In the genomic region with DNA sequence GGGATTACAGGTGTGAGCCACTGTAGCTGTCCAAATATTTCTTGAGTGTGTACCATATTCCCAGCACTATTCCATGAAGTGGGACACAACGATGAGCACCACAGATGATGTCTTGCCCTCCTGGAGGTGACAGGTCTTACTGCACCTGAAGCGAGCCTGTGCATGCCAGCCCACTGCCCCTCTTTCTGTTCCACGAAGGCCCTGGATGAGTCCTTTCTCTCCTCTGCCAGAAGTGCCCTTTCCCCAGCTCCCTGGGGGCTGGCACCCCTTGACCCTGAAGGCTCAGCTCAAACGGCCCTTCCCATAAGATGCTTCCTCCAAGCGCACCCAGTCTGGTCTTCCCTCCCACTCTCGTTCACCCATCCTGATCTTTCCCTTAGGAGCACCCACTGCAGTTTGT, we compare ENCODE assay signal across 24 cellular contexts. TPM values are rescaled to one million over a fixed set of nuclear protein-coding genes. Genes with fewer than 3 reads are reported as not detected.
DNase-seq lines count a peak whose midpoint lies in the region; TF ChIP-seq lines count a peak whose summit lies in the region.
"Had no signal": no experiment of that assay in that cellular context is flagged by ENCODE, and none has a peak within 500 bp of the region (broad histone marks: within the 10 kb centered on the region; RNA-seq: fewer than 3 reads in every experiment).

No MANE protein-coding gene starts in this region.

- no peaks in the 10 kb centered on the region for H3K79me1 ChIP-seq in H9 (ENCODE audit: insufficient read depth, low read depth, low read length, poor library complexity, severe bottlenecking)

- H3K4me2 ChIP-seq in H9 (ENCODE audit: insufficient read depth, insufficient read length, low read length) = no peak overlapping the region
- no peak overlapping the region for H3K4me2 ChIP-seq in osteoblast (ENCODE audit: insufficient read depth, low read length)
- H3K4me2 ChIP-seq: A549, GM23338, SK-N-SH had no signal

- H4K5ac ChIP-seq in H9 (ENCODE audit: insufficient read length, low read depth, low read length) = no peak overlapping the region

- H3K23me2 ChIP-seq in H9 (ENCODE audit: insufficient read length, low read depth, low read length, poor library complexity, severe bottlenecking) = peaks cover 4% of the 10 kb centered on the region

- H2AK5ac ChIP-seq in H9 (ENCODE audit: insufficient read length, low read length) = no peak overlapping the region

- H3K79me2 ChIP-seq in H9 (ENCODE audit: insufficient read depth, low read length) = no peaks in the 10 kb centered on the region
- H3K79me2 ChIP-seq in osteoblast (ENCODE audit: insufficient read depth, low read length) = no peaks in the 10 kb centered on the region

- no peak for DNase-seq in AG04450 (ENCODE audit: low read depth, low spot score)
- DNase-seq in H9 = peak; percentile 28
- DNase-seq in ecto neural progenitor cell (ENCODE audit: low spot score) = peak; percentile 39
- peak; percentile 19 for DNase-seq in osteoblast (ENCODE audit: insufficient read length, low spot score, missing footprints)
- DNase-seq in DMS153 (lab: John Stamatoyannopoulos, UW) = no peak
- DNase-seq in NCI-H2196 treated with DMSO at 0.1 percent for 48 hours (lab: John Stamatoyannopoulos, UW; ENCODE audit: unreplicated experiment) = no peak
- DNase-seq in activated T-cell treated with anti-CD3 and anti-CD28 coated beads, Interleukin-2, amount 50 U/mL, for 24 hours = no peak
- DNase-seq: C1 segment of cervical spinal cord; CD4-positive, alpha-beta memory T cell; COR-L47; Karpas-422; NCI-H1092; NCI-H1417 treated with DMSO at 0.1 percent for 48 hours; NCI-H1694 treated with DMSO at 0.1 percent for 48 hours; NCI-H2081; NCI-H226; NCI-H510A; NCI-H69; OCI-M1; SK-N-SH had no signal

- no peak overlapping the region for H2BK12ac ChIP-seq in H9 (ENCODE audit: insufficient read length, low read depth, low read length)

- no peak overlapping the region for H4K8ac ChIP-seq in H9 (replicated peaks; ENCODE audit: insufficient read length, low read depth, low read length)

- no peak overlapping the region for H3K9ac ChIP-seq in H9 (ENCODE audit: extremely low read depth, insufficient read length, low read length)
- H3K9ac ChIP-seq: SK-N-SH had no signal

- H3K4me3 Mint-ChIP-seq in H9 = no peak overlapping the region
- no peak overlapping the region for H3K4me3 Mint-ChIP-seq in activated T-cell treated with anti-CD3 and anti-CD28 coated beads, Interleukin-2, amount 50 U/mL, for 24 hours
- H3K4me3 Mint-ChIP-seq: CD4-positive, alpha-beta memory T cell; GM23338 had no signal

- no peak overlapping the region for H3K14ac ChIP-seq in H9 (ENCODE audit: insufficient read depth, low read length)

- no peak overlapping the region for H4K91ac ChIP-seq in H9 (ENCODE audit: insufficient read length, low read depth, low read length)

- no peak overlapping the region for H3K4ac ChIP-seq in H9 (ENCODE audit: low read depth, low read length)

- no peak overlapping the region for H3K23ac ChIP-seq in H9 (ENCODE audit: insufficient read length, low read depth, low read length)

- no CpG with 5 or more reads among the region's 6 CpGs for WGBS in H9 (ENCODE audit: extremely low coverage, insufficient read length, low lambda C conversion rate)

- H2BK15ac ChIP-seq in H9 (ENCODE audit: low read depth, low read length) = no peak overlapping the region

- no peaks in the 10 kb centered on the region for H3K36me3 ChIP-seq in osteoblast (ENCODE audit: insufficient read depth, low read length)

- H2AFZ ChIP-seq in H9 (ENCODE audit: low read length) (no peak overlapping the region), osteoblast (ENCODE audit: low read length) (no peak overlapping the region)
- H2AFZ ChIP-seq: GM23338 had no signal

- no peak overlapping the region for H3T11ph ChIP-seq in H9 (ENCODE audit: low read length)

- H2BK120ac ChIP-seq in H9 (ENCODE audit: low read depth, low read length, poor library complexity, severe bottlenecking) = no peak overlapping the region

- no peaks in the 10 kb centered on the region for H3K27me3 ChIP-seq in AG04450 (ENCODE audit: control insufficient read depth, insufficient read depth, low read length)
- H3K27me3 ChIP-seq in H9 (ENCODE audit: insufficient read depth, low read length) = peaks cover 9% of the 10 kb centered on the region; the same call in 1 of the 2 replicates
- no peaks in the 10 kb centered on the region for H3K27me3 ChIP-seq in osteoblast (ENCODE audit: insufficient read depth, low read length)

- no peak overlapping the region for H2BK20ac ChIP-seq in H9 (ENCODE audit: low read depth, low read length, poor library complexity, severe bottlenecking)

- H3K56ac ChIP-seq in H9 (ENCODE audit: insufficient read length, low read depth, low read length) = no peak overlapping the region

- H3K9me3 Mint-ChIP-seq in H9 = no peaks in the 10 kb centered on the region; a peak in 2 of 5 replicates
- H3K9me3 Mint-ChIP-seq in activated T-cell treated with anti-CD3 and anti-CD28 coated beads, Interleukin-2, amount 50 U/mL, for 24 hours = no peaks in the 10 kb centered on the region
- H3K9me3 Mint-ChIP-seq: CD4-positive, alpha-beta memory T cell; GM23338 had no signal

- CTCF ChIA-PET in AG04450 (lab: Charles Lee) = interaction anchor here (0.6 to 2.9 kb wide), 4 partner anchors 20 to 130 kb away, joined by 3 to 10 read pairs (median 4); no protein-coding TSS in a partner anchor

- H3K9me3 ChIP-seq in AG04450 (ENCODE audit: control insufficient read depth, insufficient read depth, low read length) (no peaks in the 10 kb centered on the region; the same call in 1 of the 2 replicates), H9 (ENCODE audit: control insufficient read depth, low read depth, low read length) (no peaks in the 10 kb centered on the region), osteoblast (ENCODE audit: low read depth, low read length) (no peaks in the 10 kb centered on the region)
- H3K9me3 ChIP-seq: A549, SK-N-SH had no signal

- H3K4me3 ChIP-seq in AG04450 (ENCODE audit: low read depth, low read length) (no peak overlapping the region), osteoblast (ENCODE audit: insufficient read depth, low read length) (no peak overlapping the region)
- H3K4me3 ChIP-seq: A549, GM12878, GM23338 had no signal

- H2BK5ac ChIP-seq in H9 (ENCODE audit: insufficient read length, low read length) = no peak overlapping the region

- H3K27ac ChIP-seq in AG04450 (ENCODE audit: low read depth, low read length) = peak overlapping the region; percentile 11
- H3K27ac ChIP-seq in H9 (ENCODE audit: insufficient read length, low read depth, low read length) = no peak overlapping the region
- H3K27ac ChIP-seq in osteoblast (ENCODE audit: low read depth, low read length) = no peak overlapping the region
- H3K27ac ChIP-seq: A549 had no signal

- no peaks in the 10 kb centered on the region; a peak in 2 of 7 replicates for H3K36me3 Mint-ChIP-seq in H9 (ENCODE audit: insufficient read depth in 1 of 3, low read depth in 3 of 3)
- H3K36me3 Mint-ChIP-seq in activated T-cell treated with anti-CD3 and anti-CD28 coated beads, Interleukin-2, amount 50 U/mL, for 24 hours (ENCODE audit: low read depth) = no peaks in the 10 kb centered on the region
- H3K36me3 Mint-ChIP-seq: CD4-positive, alpha-beta memory T cell had no signal

- H3K27me3 Mint-ChIP-seq in H9 (ENCODE audit: low read depth) = peaks cover 85% of the 10 kb centered on the region
- H3K27me3 Mint-ChIP-seq in activated T-cell treated with anti-CD3 and anti-CD28 coated beads, Interleukin-2, amount 50 U/mL, for 24 hours = peaks cover 15% of the 10 kb centered on the region

- H4K20me1 ChIP-seq in H9 (ENCODE audit: control insufficient read depth, insufficient read depth, insufficient read length) = no peaks in the 10 kb centered on the region
- peaks cover 10% of the 10 kb centered on the region for H4K20me1 ChIP-seq in osteoblast (ENCODE audit: insufficient read depth, low read length)

- POLR2A ChIA-PET in AG04450 (lab: Yijun Ruan, JAX) = no interaction called here

- H3K18ac ChIP-seq in H9 (ENCODE audit: insufficient read length, low read depth, low read length) = no peak overlapping the region

- H3K27ac Mint-ChIP-seq in H9 = no peak overlapping the region; a peak in 1 of 7 replicates
- H3K27ac Mint-ChIP-seq in activated T-cell treated with anti-CD3 and anti-CD28 coated beads, Interleukin-2, amount 50 U/mL, for 24 hours = no peak overlapping the region
- H3K27ac Mint-ChIP-seq: CD4-positive, alpha-beta memory T cell; GM23338 had no signal

- H3K4me1 ChIP-seq in H9 (ENCODE audit: insufficient read depth, low read length) (peaks cover 7% of the 10 kb centered on the region; the same call in 1 of the 2 replicates), osteoblast (ENCODE audit: insufficient read depth, low read length) (no peaks in the 10 kb centered on the region)

- peaks cover 38 to 58% of the 10 kb centered on the region in 2 experiments for H3K4me1 Mint-ChIP-seq in H9
- no peaks in the 10 kb centered on the region for H3K4me1 Mint-ChIP-seq in activated T-cell treated with anti-CD3 and anti-CD28 coated beads, Interleukin-2, amount 50 U/mL, for 24 hours (ENCODE audit: low read depth)
- H3K4me1 Mint-ChIP-seq: CD4-positive, alpha-beta memory T cell had no signal

- TF ChIP-seq CTCF in AG04450 (IDR thresholded peaks at IDR 0.05; ENCODE audit: low read depth, low read length) = no peak
- peak; percentile 28; the same call in 1 of the 3 replicates for TF ChIP-seq CTCF in H9 (conservative IDR thresholded peaks at IDR 0.05)
- TF ChIP-seq CTCF in osteoblast (IDR thresholded peaks at IDR 0.05; ENCODE audit: extremely low read depth, low read depth, low read length) = no peak

RNA-seq across cellular contexts. Expression of a gene that starts 5.5 kb away (rescaled TPM):
- 0.57 and 0.82 TPM in 2 replicates for polyA plus RNA-seq in AG04450 (2011; rRNA removed)
- 1.0 and 1.7 TPM in 2 replicates for polyA minus RNA-seq in AG04450 (2011; rRNA and poly(A)+ RNA removed)
- not detected in 2 replicates for total RNA-seq in H9 (2021)
- 0.88 and 2.5 TPM in 2 replicates for total RNA-seq in osteoblast
- total RNA-seq: CD4-positive, alpha-beta memory T cell; GM12878; GM23338 had no signal
- polyA plus RNA-seq: CD4-positive, alpha-beta memory T cell; GM12878; GM23338 had no signal

RNA-seq across cellular contexts. Expression of a gene that starts 37.2 kb away (rescaled TPM):
- polyA plus RNA-seq in AG04450 (2011; rRNA removed) = 0.72 and 1.1 TPM in 2 replicates
- 2.1 and 3.6 TPM in 2 replicates for polyA minus RNA-seq in AG04450 (2011; rRNA and poly(A)+ RNA removed)
- total RNA-seq in H9 (2021) = 0.28 and 0.88 TPM in 2 replicates
- 0.88 and 1.1 TPM in 2 replicates for total RNA-seq in osteoblast
- total RNA-seq: GM12878, HepG2 had no signal
- polyA plus RNA-seq: A549; CD4-positive, alpha-beta memory T cell had no signal

RNA-seq across cellular contexts. Expression of a gene that starts 40.8 kb away (rescaled TPM):
- polyA plus RNA-seq in AG04450 (2011; rRNA removed) = 0.83 and 1.3 TPM in 2 replicates
- polyA minus RNA-seq in AG04450 (2011; rRNA and poly(A)+ RNA removed) = 0.56 and 0.64 TPM in 2 replicates
- not detected in 2 replicates for total RNA-seq in H9 (2021)
- 4.1 and 4.3 TPM in 2 replicates for total RNA-seq in osteoblast
- total RNA-seq: CD4-positive, alpha-beta memory T cell; GM12878; GM23338 had no signal
- polyA plus RNA-seq: CD4-positive, alpha-beta memory T cell; GM12878; GM23338 had no signal

RNA-seq across cellular contexts. Expression of a gene that starts 53.5 kb away (rescaled TPM):
- polyA plus RNA-seq in AG04450 (2011; rRNA removed) = 106 and 119 TPM in 2 replicates
- 94.7 and 123 TPM in 2 replicates for polyA minus RNA-seq in AG04450 (2011; rRNA and poly(A)+ RNA removed)
- total RNA-seq in H9 (2021) (19.2 and 23.9 TPM in 2 replicates), osteoblast (30.0 and 36.8 TPM in 2 replicates)

Comparison
In these comparisons a context has a peak if more than half of its experiments do, and no peak if none do; other contexts are left out.
1. DNase-seq: peak in H9 (single experiment), ecto neural progenitor cell (single experiment) and osteoblast (single experiment); none in AG04450 (single experiment), DMS153 (single experiment), NCI-H2196 treated with DMSO at 0.1 percent for 48 hours (single experiment) and activated T-cell treated with anti-CD3 and anti-CD28 coated beads, Interleukin-2, amount 50 U/mL, for 24 hours (single experiment).